Comparison of ENCODE assay signal across 9 cellular contexts in the genomic region with DNA sequence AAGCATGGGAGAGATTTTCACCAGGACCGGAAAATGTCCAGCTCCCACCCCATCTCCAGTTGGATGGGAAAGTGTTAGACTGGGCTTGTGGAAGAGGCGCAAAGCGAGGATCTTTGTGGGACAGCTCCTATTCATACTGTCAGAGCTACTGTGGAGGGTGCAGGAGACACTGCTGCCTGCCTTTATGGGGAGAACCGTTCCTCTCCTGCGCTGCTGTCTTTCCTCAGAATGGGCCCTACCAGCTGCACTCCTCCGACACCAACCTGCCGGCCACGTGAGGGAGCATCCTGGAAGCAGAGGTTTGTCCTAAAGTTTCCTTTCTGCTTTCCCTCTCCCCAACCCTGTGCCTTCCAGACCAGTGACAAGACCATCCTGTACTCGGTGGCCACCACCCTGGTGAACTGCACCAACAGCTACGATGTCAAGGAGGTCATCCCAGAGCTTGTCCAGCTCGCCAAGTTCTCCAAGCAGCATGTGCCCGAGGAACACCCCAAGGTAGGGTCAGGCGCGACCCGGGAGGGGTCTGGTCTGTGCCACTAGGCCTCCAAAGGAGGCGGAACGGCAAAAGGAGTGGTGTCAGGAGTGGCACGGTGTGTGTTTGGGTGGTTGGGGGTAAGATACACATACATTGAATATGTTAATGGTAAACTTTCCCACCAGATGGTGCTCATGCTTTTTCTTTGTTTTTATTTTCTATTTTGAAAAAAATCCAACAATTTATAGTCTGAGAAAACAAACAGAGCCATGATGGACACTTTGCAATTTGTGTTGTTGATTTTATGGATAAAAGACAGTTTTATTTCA. TPM values are rescaled to one million over a fixed set of nuclear protein-coding genes. Genes with fewer than 3 reads are reported as not detected.
DNase-seq lines count a peak whose midpoint lies in the region; ATAC-seq and TF ChIP-seq lines count a peak whose summit lies in the region.
"Had no signal": no experiment of that assay in that cellular context is flagged by ENCODE, and none has a peak within 500 bp of the region (broad histone marks: within the 10 kb centered on the region; RNA-seq: fewer than 3 reads in every experiment).

No MANE protein-coding gene starts in this region.

- H3K9me3 ChIP-seq in neuronal stem cell (replicated peaks in 1 of 2; ENCODE audit: control insufficient read depth in 2 of 2, insufficient read depth in 1 of 2, low read depth in 1 of 2, low read length in 2 of 2): no peaks in the 10 kb centered on the region

- H3K18ac ChIP-seq in neuronal stem cell (ENCODE audit: low read length): no peak overlapping the region

- no peak overlapping the region for H4K91ac ChIP-seq in neuronal stem cell (ENCODE audit: low read depth, low read length, poor library complexity)

- in situ Hi-C loops in T47D (cut with HindIII; ENCODE audit: low pct_unique_long_range_greater_than_20kb, low sequenced_read_pairs): no loop called here

- no peak overlapping the region for H3K4me3 ChIP-seq in GM06990 (replicated peaks; ENCODE audit: low read depth, low read length)
- no peak overlapping the region for H3K4me3 ChIP-seq in neuronal stem cell (ENCODE audit: low read length in 2 of 2)

- TF ChIP-seq CTCF in GM06990 (IDR thresholded peaks at IDR 0.05; ENCODE audit: insufficient read depth, low read length, poor library complexity, severe bottlenecking): peak; percentile 19

- H4K8ac ChIP-seq in neuronal stem cell (ENCODE audit: low read depth, low read length): no peak overlapping the region

- no peaks in the 10 kb centered on the region for H3K79me1 ChIP-seq in neuronal stem cell (ENCODE audit: low read depth, low read length)

- H3K14ac ChIP-seq in neuronal stem cell (ENCODE audit: low read length): no peak overlapping the region

- no peak overlapping the region for H3K4me2 ChIP-seq in neuronal stem cell (ENCODE audit: insufficient read depth, low read length, poor library complexity, severe bottlenecking)

- ATAC-seq in HG03378 (IDR thresholded peaks at IDR 0.05; ENCODE audit: unreplicated experiment) (no peak), GM21423 (IDR thresholded peaks at IDR 0.05; ENCODE audit: unreplicated experiment) (no peak)

- no peak overlapping the region for H2AFZ ChIP-seq in neuronal stem cell (ENCODE audit: low read length)

- peak overlapping the region; percentile 9 for H3K9ac ChIP-seq in neuronal stem cell (ENCODE audit: low read depth, low read length, poor library complexity)

- H3K4me1 ChIP-seq in neuronal stem cell (ENCODE audit: control insufficient read depth in 2 of 2, insufficient read depth in 1 of 2, low read depth in 1 of 2, low read length in 2 of 2): no peaks in the 10 kb centered on the region

- no peak overlapping the region for H3K23ac ChIP-seq in neuronal stem cell (ENCODE audit: low read depth, low read length, poor library complexity)

- H3K27ac ChIP-seq in neuronal stem cell (replicated peaks; ENCODE audit: low read length): no peak overlapping the region

- H2BK5ac ChIP-seq in neuronal stem cell (ENCODE audit: low read length): no peak overlapping the region

- H3K4ac ChIP-seq in neuronal stem cell (ENCODE audit: low read length): peak overlapping the region; percentile 59

- H2BK12ac ChIP-seq in neuronal stem cell (ENCODE audit: low read length): no peak overlapping the region

- no peaks in the 10 kb centered on the region for H3K36me3 ChIP-seq in GM06990 (ENCODE audit: control insufficient read depth, insufficient read depth, low read length)
- no peaks in the 10 kb centered on the region for H3K36me3 ChIP-seq in neuronal stem cell (replicated peaks in 1 of 2; ENCODE audit: control insufficient read depth in 2 of 2, insufficient read depth in 2 of 2, low read length in 2 of 2)

- H2BK15ac ChIP-seq in neuronal stem cell (ENCODE audit: low read length): no peak overlapping the region

- DNase-seq in GM06990 (ENCODE audit: extremely low read depth, insufficient read length) (peak; percentile 24), NCI-H69 (lab: John Stamatoyannopoulos, UW) (peak; percentile 9), T47D (ENCODE audit: low read depth in 1 of 2, low spot score in 1 of 2) (peak; percentile 42 to 54), neuronal stem cell (ENCODE audit: low spot score) (no peak), NCI-H226 (no peak), NCI-H2081 (lab: John Stamatoyannopoulos, UW) (no peak)
- DNase-seq: naive B cell had no signal

- no peak overlapping the region for H2AK5ac ChIP-seq in neuronal stem cell (ENCODE audit: low read depth, low read length)

- no CpG with 5 or more reads among the region's 18 CpGs for WGBS in neuronal stem cell (ENCODE audit: extremely low coverage in 2 of 2, insufficient read length in 2 of 2, insufficient replicate concordance in 1 of 2), 2 donors

- no peaks in the 10 kb centered on the region; the same call in none of the 2 replicates for H3K27me3 ChIP-seq in GM06990 (replicated peaks; ENCODE audit: control insufficient read depth, insufficient read depth, low read length)
- H3K27me3 ChIP-seq in neuronal stem cell (ENCODE audit: control insufficient read depth in 3 of 3, insufficient read depth in 3 of 3, low read depth in 1 of 3, low read length in 3 of 3): peaks cover 0 to 8% (median 0%) of the 10 kb centered on the region in 3 experiments

- no peak overlapping the region for H2BK120ac ChIP-seq in neuronal stem cell (ENCODE audit: low read depth, low read length)

RNA-seq across cellular contexts. Expression of a gene that starts 23.0 kb away (rescaled TPM):
- not detected for polyA plus RNA-seq in neuronal stem cell (2013, experiment 1 of 2)
- polyA plus RNA-seq in neuronal stem cell (2013, experiment 2 of 2): not detected

RNA-seq across cellular contexts. Expression of a gene that starts 23.6 kb away (rescaled TPM):
- 0.03 TPM for polyA plus RNA-seq in neuronal stem cell (2013, experiment 1 of 2)
- polyA plus RNA-seq in neuronal stem cell (2013, experiment 2 of 2): 0.03 TPM

RNA-seq across cellular contexts. Expression of a gene that starts 29.1 kb away (rescaled TPM):
- polyA plus RNA-seq in neuronal stem cell (2013, experiment 1 of 2): 10.0 TPM
- 9.9 TPM for polyA plus RNA-seq in neuronal stem cell (2013, experiment 2 of 2)

RNA-seq across cellular contexts. Expression of a gene that starts 49.8 kb away (rescaled TPM):
- not detected for polyA plus RNA-seq in neuronal stem cell (2013, experiment 1 of 2)
- polyA plus RNA-seq in neuronal stem cell (2013, experiment 2 of 2): not detected

RNA-seq across cellular contexts. Expression of a gene that starts 51.5 kb away (rescaled TPM):
- polyA plus RNA-seq in neuronal stem cell (2013, experiment 1 of 2): 7.1 TPM
- 6.6 TPM for polyA plus RNA-seq in neuronal stem cell (2013, experiment 2 of 2)

Comparison
In these comparisons a context has a peak if more than half of its experiments do, and no peak if none do; other contexts are left out.
1. DNase-seq: peak in GM06990 (single experiment), NCI-H69 (single experiment) and T47D (2 of 2); none in neuronal stem cell (single experiment), NCI-H226 (single experiment) and NCI-H2081 (0 of 2).